ENCODE assay signal across 23 cellular contexts in genomic region chr18:77096031-77096371, GRCh38. TPM values are rescaled to one million over a fixed set of nuclear protein-coding genes. Genes with fewer than 3 reads are reported as not detected.
A peak's percentile ranks its signal among the peaks of the same experiment; 100 is the strongest.
DNase-seq lines count a peak whose midpoint lies in the region; ATAC-seq, FAIRE-seq and TF ChIP-seq lines count a peak whose summit lies in the region.
"Had no signal": no experiment of that assay in that cellular context is flagged by ENCODE, and none has a peak within 500 bp of the region (broad histone marks: within the 10 kb centered on the region; RNA-seq: fewer than 3 reads in every experiment).

No MANE protein-coding gene starts in this region.

- FAIRE-seq in D721Med (lab: Jason Lieb, UNC) (peak; percentile 85), pancreas (lab: Jason Lieb, UNC) (peak; percentile 56)
- FAIRE-seq: keratinocyte had no signal

- WGBS in pancreas, 2 donors, result 77 to 81% methylated on average over 2 of the region's 2 CpGs

- H3K27me3 Mint-ChIP-seq in brain, result peaks cover 10% of the 10 kb centered on the region
- H3K27me3 Mint-ChIP-seq: activated B cell treated with CpG ODN at 0.5 μM for 24 hours, memory B cell, naive B cell had no signal

- H3K4me1 ChIP-seq in BLaER1 treated with 17β-estradiol and CSF1 and Interleukin-3, amounts not matched to agents 10 nM and 100 nM, result peaks cover 60 to 84% (median 69%) of the 10 kb centered on the region in 10 experiments
- peaks cover 0 to 7% (median 0%) of the 10 kb centered on the region in 3 donors for H3K4me1 ChIP-seq in pancreas

- TF ChIP-seq CTCF in D721Med (IDR thresholded peaks at IDR 0.05; ENCODE audit: insufficient read depth, missing control alignments) (no peak), brain (conservative IDR thresholded peaks at IDR 0.05) (no peak), pancreas (IDR thresholded peaks at IDR 0.05) (no peak)

- 0 out of 22 replicates have a peak overlapping the region, but pooled peaks of 1 of the 11 experiments have one; percentile 28 for H3K9ac ChIP-seq in BLaER1 treated with 17β-estradiol and CSF1 and Interleukin-3, amounts not matched to agents 10 nM and 100 nM
- H3K9ac ChIP-seq: SK-N-SH had no signal

- ATAC-seq in pancreas (no peak), GM21367 (IDR thresholded peaks at IDR 0.05; ENCODE audit: unreplicated experiment) (no peak), GM19395 (IDR thresholded peaks at IDR 0.05; ENCODE audit: unreplicated experiment) (no peak)
- ATAC-seq: foreskin keratinocyte, HCT116, sciatic nerve had no signal

- H3K9me3 ChIP-seq in BLaER1 treated with 17β-estradiol and CSF1 and Interleukin-3, amounts not matched to agents 10 nM and 100 nM (replicated peaks in 1 of 11), result no peaks in the 10 kb centered on the region
- no peaks in the 10 kb centered on the region for H3K9me3 ChIP-seq in pancreas
- H3K9me3 ChIP-seq: adrenal gland, SK-N-SH, testis had no signal

- H3K4me3 Mint-ChIP-seq in brain, result no peak overlapping the region
- H3K4me3 Mint-ChIP-seq: activated B cell treated with CpG ODN at 0.5 μM for 24 hours, memory B cell, naive B cell had no signal

- peaks cover 6 to 82% (median 28%) of the 10 kb centered on the region in 11 experiments; a peak in 18 of 22 replicates for H4K20me1 ChIP-seq in BLaER1 treated with 17β-estradiol and CSF1 and Interleukin-3, amounts not matched to agents 10 nM and 100 nM

- no peaks in the 10 kb centered on the region for H3K9me3 Mint-ChIP-seq in brain
- H3K9me3 Mint-ChIP-seq: activated B cell treated with CpG ODN at 0.5 μM for 24 hours, memory B cell, naive B cell had no signal

- intact Hi-C loops in pancreas (cut with DNase I), result no loop called here

- no peak overlapping the region for H3K4me3 ChIP-seq in BLaER1 treated with 17β-estradiol and CSF1 and Interleukin-3, amounts not matched to agents 10 nM and 100 nM
- H3K4me3 ChIP-seq in pancreas, result no peak overlapping the region
- H3K4me3 ChIP-seq: adrenal gland, dorsolateral prefrontal cortex, testis had no signal

- H3K36me3 Mint-ChIP-seq in brain, result no peaks in the 10 kb centered on the region

- no peak for DNase-seq in D721Med (ENCODE audit: insufficient read length, low spot score)
- DNase-seq in pancreas, result no peak
- DNase-seq in cerebellar cortex (ENCODE audit: low spot score), result no peak
- DNase-seq: activated B cell treated with CpG ODN at 0.5 μM for 24 hours; activated CD8-positive, alpha-beta memory T cell treated with anti-CD3 and anti-CD28 coated beads for 24 hours; adrenal gland; dorsolateral prefrontal cortex; foreskin keratinocyte; hypothalamus; naive B cell; NCI-H2107; NCI-H510A; SK-N-SH; testis had no signal

- peak overlapping the region in 3 of 5 experiments; percentile 39 to 87 (median 50) for H3K27ac Mint-ChIP-seq in brain
- H3K27ac Mint-ChIP-seq: memory B cell had no signal

- H3K27me3 ChIP-seq in BLaER1 treated with 17β-estradiol and CSF1 and Interleukin-3, amounts not matched to agents 10 nM and 100 nM, result no peaks in the 10 kb centered on the region
- H3K27me3 ChIP-seq in pancreas, result no peaks in the 10 kb centered on the region
- H3K27me3 ChIP-seq: adrenal gland, dorsolateral prefrontal cortex, foreskin keratinocyte, testis had no signal

- H3K4me2 ChIP-seq in BLaER1 treated with 17β-estradiol and CSF1 and Interleukin-3, amounts not matched to agents 10 nM and 100 nM, result peak overlapping the region in 8 of 11 experiments; percentile 50 to 97 (median 86); a peak in 16 of 22 replicates
- H3K4me2 ChIP-seq: SK-N-SH had no signal

- peaks cover 84% of the 10 kb centered on the region for H3K4me1 Mint-ChIP-seq in brain

- H3K36me3 ChIP-seq in BLaER1 treated with 17β-estradiol and CSF1 and Interleukin-3, amounts not matched to agents 10 nM and 100 nM, result peaks cover 65 to 95% (median 79%) of the 10 kb centered on the region in 11 experiments
- no peaks in the 10 kb centered on the region for H3K36me3 ChIP-seq in pancreas
- H3K36me3 ChIP-seq: adrenal gland had no signal

- peak overlapping the region in 7 of 11 experiments; percentile 34 to 94 (median 56); a peak in 11 of 22 replicates for H3K27ac ChIP-seq in BLaER1 treated with 17β-estradiol and CSF1 and Interleukin-3, amounts not matched to agents 10 nM and 100 nM
- no peak overlapping the region for H3K27ac ChIP-seq in pancreas
- H3K27ac ChIP-seq: foreskin keratinocyte, testis had no signal

RNA-seq across cellular contexts. Expression of gene MBP, which starts 36.6 kb away (rescaled TPM):
- polyA plus RNA-seq in brain (ENCODE audit: insufficient read depth, low read depth, low replicate concordance) (8,940 TPM), pancreas (10 to 100 TPM in 1 of 2 donors, 1 to 10 TPM in 1; 6.3 to 14.3 TPM)
- 10 to 100 TPM; 20.2 to 33.5 (median 21.4) TPM for total RNA-seq in pancreas
- total RNA-seq: Daoy had no signal

Comparison
In these comparisons a context has a peak if more than half of its experiments do, and no peak if none do; other contexts are left out.
1. H3K27ac ChIP-seq: peak in BLaER1 treated with 17β-estradiol and CSF1 and Interleukin-3, amounts not matched to agents 10 nM and 100 nM (7 of 11); none in pancreas (0 of 4).
2. RNA of gene MBP, which starts 36.6 kb away (polyA plus RNA-seq): 8,940 TPM in brain (single experiment); 6.3 to 14.3 TPM in pancreas; every median in the first group is over 100 times any median in the second.